8 cellular contexts compared by ENCODE assay signal in genomic region chr22:19480173-19480568, GRCh38. TPM values are rescaled to one million over a fixed set of nuclear protein-coding genes. Genes with fewer than 3 reads are reported as not detected.
DNase-seq lines count a peak whose midpoint lies in the region; ATAC-seq and TF ChIP-seq lines count a peak whose summit lies in the region.

No MANE protein-coding gene starts in this region.

- H3K36me3 Mint-ChIP-seq in activated naive CD8-positive, alpha-beta T cell = peaks cover 11% of the 10 kb centered on the region

- DNase-seq in stimulated activated CD4-positive, alpha-beta T cell treated with anti-CD3 and anti-CD28 coated beads, Interleukin-4, amount 100 ng/mL, for 24 hours = peak; percentile 18
- DNase-seq in stimulated activated CD4-positive, alpha-beta T cell treated with anti-CD3 and anti-CD28 coated beads, Interleukin-15, amount 100 ng/mL, for 24 hours = no peak
- DNase-seq in lower lobe of right lung (no peak), uterus (no peak), KBM-7 (no peak), MV-4-11 (lab: John Stamatoyannopoulos, UW) (no peak)

- ATAC-seq in lower lobe of right lung (peak in 1 of 2 donors; percentile 0), HG02938 (IDR thresholded peaks at IDR 0.05; ENCODE audit: unreplicated experiment) (no peak)

- in situ Hi-C loops in KBM-7 (cut with MboI; ENCODE audit: low pct_unique_long_range_greater_than_20kb, low sequenced_read_pairs) = no loop called here

- peak overlapping the region; percentile 100 for H3K27ac Mint-ChIP-seq in activated naive CD8-positive, alpha-beta T cell

- H3K36me3 ChIP-seq in lower lobe of right lung = peaks cover 4% of the 10 kb centered on the region
- H3K36me3 ChIP-seq in uterus = no peaks in the 10 kb centered on the region

- peak overlapping the region; percentile 99 for H3K4me3 Mint-ChIP-seq in activated naive CD8-positive, alpha-beta T cell

- no peaks in the 10 kb centered on the region for H3K27me3 ChIP-seq in lower lobe of right lung (ENCODE audit: low read depth)
- H3K27me3 ChIP-seq in uterus = no peaks in the 10 kb centered on the region

- H3K4me1 ChIP-seq in lower lobe of right lung (peaks cover 28% of the 10 kb centered on the region), uterus (peaks cover 0 to 9% of the 10 kb centered on the region in 2 donors)

- no peaks in the 10 kb centered on the region for H3K9me3 Mint-ChIP-seq in activated naive CD8-positive, alpha-beta T cell (ENCODE audit: low read depth)

- H3K27me3 Mint-ChIP-seq in activated naive CD8-positive, alpha-beta T cell = no peaks in the 10 kb centered on the region

- H3K4me3 ChIP-seq in lower lobe of right lung (peak overlapping the region; percentile 98), uterus (peak overlapping the region; percentile 32 to 73)

- H3K4me1 Mint-ChIP-seq in activated naive CD8-positive, alpha-beta T cell (ENCODE audit: low read depth) = peaks cover 34% of the 10 kb centered on the region

- no peak overlapping the region for H3K27ac ChIP-seq in lower lobe of right lung
- no peak overlapping the region for H3K27ac ChIP-seq in uterus

- TF ChIP-seq POLR2A in uterus (IDR thresholded peaks at IDR 0.05) = no peak

- intact Hi-C loops in lower lobe of right lung (cut with DNase I) (no loop called here), uterus (cut with DNase I; ENCODE audit: low total_unique reads) (no loop called here)

- H3K9me3 ChIP-seq in lower lobe of right lung (no peaks in the 10 kb centered on the region), uterus (no peaks in the 10 kb centered on the region)

- no peak for TF ChIP-seq CTCF in lower lobe of right lung (IDR thresholded peaks at IDR 0.05)
- no peak for TF ChIP-seq CTCF in uterus (IDR thresholded peaks at IDR 0.05)

RNA-seq across cellular contexts. Expression of gene CDC45, which starts 0.5 kb away (rescaled TPM):
- total RNA-seq in lower lobe of right lung (1.4 TPM), uterus (10 to 100 TPM in 1 of 4 donors, not detected in 3; 11.7 TPM)

RNA-seq across cellular contexts. Expression of gene UFD1, which starts 1.2 kb away (rescaled TPM):
- total RNA-seq in lower lobe of right lung = 36.7 TPM
- 10 to 100 TPM; 30.5 to 55.0 (median 45.7) TPM for total RNA-seq in uterus

RNA-seq across cellular contexts. Expression of gene C22orf39, which starts 32.7 kb away (rescaled TPM):
- total RNA-seq in lower lobe of right lung (36.4 TPM), uterus (100 to 1,000 TPM in 1 of 4 donors, 10 to 100 TPM in 3; 38.4 to 112 (median 47.8) TPM)

RNA-seq across cellular contexts. Expression of gene CLDN5, which starts 44.0 kb away (rescaled TPM):
- total RNA-seq in lower lobe of right lung (213 TPM), uterus (100 to 1,000 TPM in 3 of 4 donors, 10 to 100 TPM in 1; 65.7 to 671 (median 224) TPM)

RNA-seq across cellular contexts. Expression of gene MRPL40, which starts 47.8 kb away (rescaled TPM):
- total RNA-seq in lower lobe of right lung (23.2 TPM), uterus (10 to 100 TPM in 3 of 4 donors, 1 to 10 TPM in 1; 5.0 to 20.4 (median 12.3) TPM)
